In genomic region chr15:101675796-101676582, GRCh38 we compare ENCODE assay signal across 8 cellular contexts. TPM values are rescaled to one million over a fixed set of nuclear protein-coding genes. Genes with fewer than 3 reads are reported as not detected.
DNase-seq lines count a peak whose midpoint lies in the region; ATAC-seq and TF ChIP-seq lines count a peak whose summit lies in the region.

No MANE protein-coding gene starts in this region.

- H3K4me3 ChIP-seq in AG04449 (ENCODE audit: low read depth, low read length) (peak overlapping the region; percentile 9; the same call in 1 of the 2 replicates), dorsolateral prefrontal cortex (peak overlapping the region in 14 of 59 donors; percentile 2 to 38 (median 20)), esophagus squamous epithelium (no peak overlapping the region)

- no peaks in the 10 kb centered on the region for H3K9me3 ChIP-seq in esophagus squamous epithelium

- POLR2A ChIA-PET in AG04449 (lab: Yijun Ruan, JAX): interaction anchor here (0.8 to 1.3 kb wide), 2 partner anchors 24 to 35 kb away, joined by 3 to 5 read pairs; no protein-coding TSS in a partner anchor

- H3K27me3 ChIP-seq in dorsolateral prefrontal cortex (no peaks in the 10 kb centered on the region), esophagus squamous epithelium (no peaks in the 10 kb centered on the region)

- no peak for TF ChIP-seq POLR2A in esophagus squamous epithelium (IDR thresholded peaks at IDR 0.05)

- no peaks in the 10 kb centered on the region for H3K4me1 ChIP-seq in esophagus squamous epithelium

- WGBS in esophagus squamous epithelium, 2 donors: 71 to 81% methylated on average over 16 of the region's 16 CpGs

- DNase-seq in AG04449 (ENCODE audit: low read depth, low spot score) (peak; percentile 70), LHCN-M2 (ENCODE audit: low read depth) (peak; percentile 75), dorsolateral prefrontal cortex (peak in 2 of 10 donors; percentile 51 to 57), smooth muscle cell of the brain vasculature (ENCODE audit: low read depth, low spot score) (peak; percentile 67), NCI-H2227 treated with DMSO at 0.1 percent for 48 hours (lab: John Stamatoyannopoulos, UW) (no peak), NCI-H748 (lab: John Stamatoyannopoulos, UW; ENCODE audit: unreplicated experiment) (no peak), esophagus squamous epithelium (lab: John Stamatoyannopoulos, UW) (no peak)

- H3K27ac ChIP-seq in dorsolateral prefrontal cortex (peak overlapping the region in 58 of 59 donors; percentile 6 to 90 (median 78)), esophagus squamous epithelium (no peak overlapping the region)

- intact Hi-C loops in dorsolateral prefrontal cortex (cut with DNase I) (no loop called here), esophagus squamous epithelium (cut with DNase I) (no loop called here)

- H3K36me3 ChIP-seq in esophagus squamous epithelium: peaks cover 0 to 65% (median 0%) of the 10 kb centered on the region in 3 donors

- peak; percentile 96 for ATAC-seq in GM19025 (IDR thresholded peaks at IDR 0.05; ENCODE audit: low read depth, unreplicated experiment)

- CTCF ChIA-PET in AG04449 (lab: Yijun Ruan, JAX): interaction anchor here (1.1 to 1.4 kb wide), 2 partner anchors 47 to 48 kb away, joined by 3 to 5 read pairs; no protein-coding TSS in a partner anchor

- TF ChIP-seq CTCF in AG04449 (IDR thresholded peaks at IDR 0.05; ENCODE audit: insufficient read depth, low read length, missing control alignments) (no peak), dorsolateral prefrontal cortex (IDR thresholded peaks at IDR 0.05 in 54 of 56, conservative IDR thresholded peaks at IDR 0.05 in 2 of 56; ENCODE audit: low read depth in 1 of 56, partially characterized antibody in 56 of 56) (peak in 1 of 56 donors; percentile 14), esophagus squamous epithelium (IDR thresholded peaks at IDR 0.05) (no peak)

RNA-seq across cellular contexts. Expression of gene TM2D3, which starts 23.8 kb away (rescaled TPM):
- total RNA-seq in LHCN-M2 (2014; rRNA removed) (37.5 and 39.9 TPM in 2 replicates), dorsolateral prefrontal cortex (100 to 1,000 TPM in 78 of 120 experiments, 10 to 100 TPM in 42; 50.8 to 137 (median 106) TPM), esophagus squamous epithelium (10 to 100 TPM; 11.0 to 32.2 (median 19.9) TPM)
- polyA plus RNA-seq in LHCN-M2 (2012): 33.8 TPM

RNA-seq across cellular contexts. Expression of gene TARS3, which starts 48.3 kb away (rescaled TPM):
- total RNA-seq in LHCN-M2 (2014; rRNA removed): 7.4 and 9.5 TPM in 2 replicates
- polyA plus RNA-seq in LHCN-M2 (2012): 4.5 TPM
- 10 to 100 TPM; 33.7 to 81.2 (median 49.6) TPM for total RNA-seq in dorsolateral prefrontal cortex
- total RNA-seq in esophagus squamous epithelium: 10 to 100 TPM in 1 of 4 donors, 1 to 10 TPM in 3; 2.9 to 16.6 (median 7.8) TPM

Comparison
In these comparisons a context has a peak if more than half of its experiments do, and no peak if none do; other contexts are left out.
1. DNase-seq: peak in AG04449 (single experiment), LHCN-M2 (single experiment) and smooth muscle cell of the brain vasculature (single experiment); none in NCI-H2227 treated with DMSO at 0.1 percent for 48 hours (single experiment), NCI-H748 (single experiment) and esophagus squamous epithelium (single experiment).
2. H3K27ac ChIP-seq: peak in dorsolateral prefrontal cortex (58 of 59); none in esophagus squamous epithelium (0 of 4).